12 cellular contexts compared by ENCODE assay signal in the genomic region with DNA sequence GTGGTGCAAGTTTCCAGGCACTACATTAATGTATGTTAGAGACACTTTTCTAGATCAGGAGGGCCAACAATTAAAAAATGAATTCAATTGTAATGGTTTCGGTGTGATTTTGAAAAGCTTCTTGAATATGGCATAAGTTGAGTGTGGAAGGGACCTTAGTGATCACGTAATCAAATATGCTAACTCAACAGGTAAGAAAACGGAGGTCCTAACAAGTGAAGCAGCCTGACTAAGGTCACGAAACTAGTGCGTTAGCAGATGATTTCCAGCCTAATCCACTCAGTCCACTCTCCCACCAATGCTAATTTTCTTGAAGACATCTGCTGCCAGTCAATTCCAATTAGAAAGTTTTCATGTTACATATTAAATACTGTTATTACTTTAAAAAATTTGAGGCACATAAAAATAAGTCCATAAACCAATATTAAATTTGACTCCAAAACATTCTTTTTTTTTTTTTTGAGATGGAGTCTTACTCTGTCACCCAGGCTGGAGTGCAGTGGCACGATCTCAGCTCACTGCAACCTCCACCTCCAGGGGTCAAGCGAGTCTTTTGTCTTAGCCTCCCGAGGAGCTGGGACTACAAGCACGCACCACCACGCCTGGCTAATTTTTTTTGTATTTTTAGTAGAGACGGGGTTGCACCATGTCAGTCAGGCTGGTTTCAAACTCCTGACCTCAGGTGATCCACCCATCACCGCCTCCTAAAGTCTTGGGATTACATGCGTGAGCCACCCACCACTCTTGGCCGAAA. TPM values are rescaled to one million over a fixed set of nuclear protein-coding genes. Genes with fewer than 3 reads are reported as not detected.
DNase-seq lines count a peak whose midpoint lies in the region; ATAC-seq and TF ChIP-seq lines count a peak whose summit lies in the region.
"Had no signal": no experiment of that assay in that cellular context is flagged by ENCODE, and none has a peak within 500 bp of the region (broad histone marks: within the 10 kb centered on the region; RNA-seq: fewer than 3 reads in every experiment).

No MANE protein-coding gene starts in this region.

- no peaks in the 10 kb centered on the region for H3K9me3 Mint-ChIP-seq in activated CD4-positive, alpha-beta T cell treated with anti-CD3 and anti-CD28 coated beads for 36 hours (ENCODE audit: low read depth)

- H3K9me3 ChIP-seq in PC-3 (ENCODE audit: low read length): no peaks in the 10 kb centered on the region
- H3K9me3 ChIP-seq in esophagus muscularis mucosa: no peaks in the 10 kb centered on the region
- H3K9me3 ChIP-seq: uterus had no signal

- DNase-seq in activated CD4-positive, alpha-beta T cell treated with anti-CD3 and anti-CD28 coated beads for 36 hours: no peak
- DNase-seq in activated CD4-positive, alpha-beta T cell treated with anti-CD3 and anti-CD28 coated beads for 4 hours: no peak
- DNase-seq in PC-3 (no peak), esophagus muscularis mucosa (ENCODE audit: extremely low spot score) (no peak), cerebellar nuclear complex (lab: John Stamatoyannopoulos, UW) (no peak), NCI-H2107 (lab: John Stamatoyannopoulos, UW) (no peak)
- DNase-seq: islet precursor cell, NCI-H1417 treated with DMSO at 0.1 percent for 48 hours, Right ventricle myocardium superior, uterus had no signal

- no peak for TF ChIP-seq POLR2A in esophagus muscularis mucosa (IDR thresholded peaks at IDR 0.05; ENCODE audit: low read depth)

- H3K4me3 Mint-ChIP-seq in activated CD4-positive, alpha-beta T cell treated with anti-CD3 and anti-CD28 coated beads for 36 hours: peak overlapping the region; percentile 49

- TF ChIP-seq CTCF in PC-3 (conservative IDR thresholded peaks at IDR 0.05; ENCODE audit: low read depth, low read length) (no peak), esophagus muscularis mucosa (IDR thresholded peaks at IDR 0.05) (no peak)

- H3K27me3 Mint-ChIP-seq in activated CD4-positive, alpha-beta T cell treated with anti-CD3 and anti-CD28 coated beads for 36 hours: no peaks in the 10 kb centered on the region

- no peaks in the 10 kb centered on the region for H3K27me3 ChIP-seq in PC-3 (ENCODE audit: low read length)
- no peaks in the 10 kb centered on the region for H3K27me3 ChIP-seq in esophagus muscularis mucosa
- no peaks in the 10 kb centered on the region for H3K27me3 ChIP-seq in rectal smooth muscle tissue (ENCODE audit: control insufficient read depth, insufficient read depth, low read length)
- H3K27me3 ChIP-seq: uterus had no signal

- no peak for ATAC-seq in activated CD4-positive, alpha-beta T cell treated with anti-CD3 and anti-CD28 coated beads for 36 hours
- ATAC-seq in PC-3: no peak
- ATAC-seq in HG03045 (IDR thresholded peaks at IDR 0.05; ENCODE audit: unreplicated experiment): no peak

- intact Hi-C loops in activated CD4-positive, alpha-beta T cell treated with anti-CD3 and anti-CD28 coated beads for 36 hours (cut with DNase I, micrococcal nuclease): no loop called here
- intact Hi-C loops in PC-3 (cut with micrococcal nuclease) (no loop called here), esophagus muscularis mucosa (cut with DNase I) (no loop called here)

- CTCF ChIA-PET in activated CD4-positive, alpha-beta T cell treated with anti-CD3 and anti-CD28 coated beads for 36 hours (lab: Charles Lee): interaction anchor here (1.5 to 2.0 kb wide), 3 partner anchors 9 to 326 kb away, joined by 3 to 5 read pairs (median 3); no protein-coding TSS in a partner anchor
- CTCF ChIA-PET in PC-3 (lab: Charles Lee): no interaction called here

- TSS peak; percentile 3 for BruUV-seq in PC-3 (replicated peaks; lab: Mats Ljungman, UMichigan)

- POLR2A ChIA-PET in activated CD4-positive, alpha-beta T cell treated with anti-CD3 and anti-CD28 coated beads for 36 hours (lab: Charles Lee): no interaction called here
- POLR2A ChIA-PET in PC-3 (lab: Charles Lee; ENCODE audit: unreplicated experiment): no interaction called here

- H3K36me3 Mint-ChIP-seq in activated CD4-positive, alpha-beta T cell treated with anti-CD3 and anti-CD28 coated beads for 36 hours (ENCODE audit: low read depth): peaks cover 16% of the 10 kb centered on the region

- H3K4me3 ChIP-seq in PC-3 (ENCODE audit: low read length) (no peak overlapping the region), esophagus muscularis mucosa (peak overlapping the region; percentile 81 to 99 (median 86)), rectal smooth muscle tissue (ENCODE audit: low read length) (peak overlapping the region; percentile 38)

- H3K27ac ChIP-seq in PC-3 (ENCODE audit: low read length): no peak overlapping the region
- H3K27ac ChIP-seq in esophagus muscularis mucosa (replicated peaks in 1 of 4): no peak overlapping the region
- H3K27ac ChIP-seq in rectal smooth muscle tissue (ENCODE audit: low read depth, low read length): no peak overlapping the region
- H3K27ac ChIP-seq: uterus had no signal

- H4K20me1 ChIP-seq in PC-3 (ENCODE audit: low read length): peaks cover 13% of the 10 kb centered on the region

- peaks cover 55% of the 10 kb centered on the region for H3K79me2 ChIP-seq in PC-3 (ENCODE audit: low read length)

- WGBS in esophagus muscularis mucosa: 87% methylated on average over 14 of the region's 14 CpGs

- H3K4me2 ChIP-seq in PC-3 (ENCODE audit: low read length): peak overlapping the region; percentile 58

- H2AFZ ChIP-seq in PC-3 (ENCODE audit: low read length): no peak overlapping the region

- peaks cover 27% of the 10 kb centered on the region for H3K4me1 Mint-ChIP-seq in activated CD4-positive, alpha-beta T cell treated with anti-CD3 and anti-CD28 coated beads for 36 hours

- TF ChIP-seq EP300 in esophagus muscularis mucosa (IDR thresholded peaks at IDR 0.05): no peak

- H3K9ac ChIP-seq in PC-3 (ENCODE audit: low read length) (no peak overlapping the region), rectal smooth muscle tissue (ENCODE audit: low read length) (no peak overlapping the region)

- no peaks in the 10 kb centered on the region for H3K9me2 ChIP-seq in PC-3 (replicated peaks; ENCODE audit: low read length)

- H3K4me1 ChIP-seq in PC-3 (ENCODE audit: insufficient read depth, low read length) (peaks cover 14% of the 10 kb centered on the region), esophagus muscularis mucosa (peaks cover 29 to 69% (median 61%) of the 10 kb centered on the region in 4 donors), rectal smooth muscle tissue (ENCODE audit: control insufficient read depth, insufficient read depth, low read length) (peaks cover 4% of the 10 kb centered on the region)

- H3K27ac Mint-ChIP-seq in activated CD4-positive, alpha-beta T cell treated with anti-CD3 and anti-CD28 coated beads for 36 hours: peak overlapping the region; percentile 9

- no peaks in the 10 kb centered on the region for H3F3A ChIP-seq in PC-3 (ENCODE audit: low read length, unreplicated experiment)

- no peaks in the 10 kb centered on the region for H3K36me3 ChIP-seq in PC-3 (ENCODE audit: low read depth, low read length)
- peaks cover 0 to 11% (median 0%) of the 10 kb centered on the region in 4 donors for H3K36me3 ChIP-seq in esophagus muscularis mucosa
- no peaks in the 10 kb centered on the region for H3K36me3 ChIP-seq in rectal smooth muscle tissue (ENCODE audit: control insufficient read depth, insufficient read depth, low read length)
- H3K36me3 ChIP-seq: uterus had no signal

RNA-seq across cellular contexts. Expression of gene RSBN1L, which starts 2.3 kb away (rescaled TPM):
- total RNA-seq in activated CD4-positive, alpha-beta T cell treated with anti-CD3 and anti-CD28 coated beads for 36 hours: 10 to 100 TPM; 21.0 to 26.3 TPM
- 6.9 and 11.2 TPM in 2 replicates for total RNA-seq in PC-3 (2014; rRNA removed)
- 10 to 100 TPM; 17.0 to 36.5 (median 25.9) TPM for total RNA-seq in esophagus muscularis mucosa
